22 cellular contexts compared by ENCODE assay signal in the genomic region with DNA sequence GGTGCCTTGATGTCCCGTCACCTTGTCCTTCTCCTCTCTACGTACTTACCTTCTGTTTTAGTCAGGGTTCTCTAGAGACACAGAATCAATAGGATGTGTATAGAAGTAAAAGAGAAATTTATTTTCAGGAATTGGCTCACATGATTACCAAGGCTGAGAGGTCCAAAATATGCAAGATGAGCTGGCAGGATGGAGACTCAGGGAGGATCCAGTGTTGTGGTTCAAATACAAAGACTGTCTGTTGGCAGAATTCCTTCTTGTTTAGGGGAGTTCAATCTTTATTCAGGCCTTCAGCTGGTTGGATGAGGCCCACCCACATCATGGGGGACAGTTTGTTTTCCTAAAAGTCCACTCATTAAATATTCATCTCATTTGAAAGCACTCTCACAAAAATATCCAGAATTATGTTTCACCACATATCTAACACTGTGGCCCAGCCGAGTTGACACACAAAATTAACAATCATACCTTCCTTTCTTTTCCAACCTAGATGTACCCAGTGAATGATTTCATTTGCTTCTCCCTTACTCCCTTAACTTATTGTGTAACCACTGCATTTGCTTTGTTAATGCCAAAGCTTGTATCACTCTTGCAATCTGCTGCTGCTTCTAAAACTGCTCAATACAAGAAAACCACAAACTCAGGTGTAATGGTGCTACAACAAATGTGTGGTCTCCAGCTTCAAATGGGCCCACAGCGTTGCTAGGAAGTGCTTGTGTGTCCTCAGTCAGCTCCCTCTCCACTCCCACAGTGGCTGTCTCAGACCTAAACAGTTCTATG.
DNase-seq lines count a peak whose midpoint lies in the region; ATAC-seq and TF ChIP-seq lines count a peak whose summit lies in the region.
"Had no signal": no experiment of that assay in that cellular context is flagged by ENCODE, and none has a peak within 500 bp of the region (broad histone marks: within the 10 kb centered on the region; RNA-seq: fewer than 3 reads in every experiment).

No MANE protein-coding gene starts in this region.

- H2AFZ ChIP-seq in fibroblast of lung (ENCODE audit: low read length) = no peak overlapping the region
- peak overlapping the region; percentile 7 for H2AFZ ChIP-seq in neuronal stem cell (ENCODE audit: low read length)

- CTCF ChIA-PET in GM10248 (lab: Yijun Ruan, JAX) = interaction anchor here (0.7 kb wide), 1 partner anchor 19 kb away, joined by 3 read pairs; no protein-coding TSS in a partner anchor

- POLR2A ChIA-PET in GM10248 (lab: Yijun Ruan, JAX) = no interaction called here

- no peak overlapping the region for H4K8ac ChIP-seq in neuronal stem cell (ENCODE audit: low read depth, low read length)

- peak overlapping the region; percentile 30 for H3K27ac ChIP-seq in fibroblast of lung (ENCODE audit: insufficient read depth, low read length)
- H3K27ac ChIP-seq in neuronal stem cell (replicated peaks; ENCODE audit: low read length) = no peak overlapping the region
- H3K27ac ChIP-seq: HL-60, sigmoid colon had no signal

- no peak overlapping the region for H2BK120ac ChIP-seq in neuronal stem cell (ENCODE audit: low read depth, low read length)

- H3K4me1 ChIP-seq in fibroblast of lung (ENCODE audit: control insufficient read depth, extremely low read depth, insufficient read depth, low read length) (peaks cover 12% of the 10 kb centered on the region), neuronal stem cell (ENCODE audit: control insufficient read depth in 2 of 2, insufficient read depth in 1 of 2, low read depth in 1 of 2, low read length in 2 of 2) (no peaks in the 10 kb centered on the region), BE2C (no peaks in the 10 kb centered on the region)

- no peak overlapping the region for H3K4ac ChIP-seq in neuronal stem cell (ENCODE audit: low read length)

- no peak overlapping the region for H3K14ac ChIP-seq in neuronal stem cell (ENCODE audit: low read length)

- H3K9me3 ChIP-seq in fibroblast of lung (ENCODE audit: control insufficient read depth, insufficient read depth, low read depth, low read length) (no peaks in the 10 kb centered on the region), neuronal stem cell (replicated peaks in 1 of 2; ENCODE audit: control insufficient read depth in 2 of 2, insufficient read depth in 1 of 2, low read depth in 1 of 2, low read length in 2 of 2) (no peaks in the 10 kb centered on the region), BE2C (no peaks in the 10 kb centered on the region)
- H3K9me3 ChIP-seq: Caco-2, mucosa of descending colon, sigmoid colon had no signal

- TF ChIP-seq CTCF in fibroblast of lung (conservative IDR thresholded peaks at IDR 0.05 in 1 of 2, IDR thresholded peaks at IDR 0.05 in 1 of 2; ENCODE audit: low read depth in 1 of 2, low read length in 2 of 2) (no peak), BE2C (IDR thresholded peaks at IDR 0.05; ENCODE audit: low read depth, low read length) (no peak), GM10248 (IDR thresholded peaks at IDR 0.05; ENCODE audit: control extremely low read depth, extremely low read depth, low read depth, missing control alignments) (no peak)

- H3K79me1 ChIP-seq in neuronal stem cell (ENCODE audit: low read depth, low read length) = no peaks in the 10 kb centered on the region

- ATAC-seq in HG03469 (IDR thresholded peaks at IDR 0.05; ENCODE audit: unreplicated experiment) = no peak
- ATAC-seq: K562 had no signal

- H2BK15ac ChIP-seq in neuronal stem cell (ENCODE audit: low read length) = no peak overlapping the region

- peak; percentile 42 for DNase-seq in EL
- peak; percentile 30 for DNase-seq in RPMI7951 (ENCODE audit: low read depth)
- peak in 1 of 2 donors; percentile 54 for DNase-seq in fibroblast of lung (ENCODE audit: low read depth in 2 of 2)
- DNase-seq in neuronal stem cell (ENCODE audit: low spot score) = no peak
- no peak for DNase-seq in BE2C
- DNase-seq in effector CD8-positive, alpha-beta T cell (lab: John Stamatoyannopoulos, UW) = no peak
- no peak for DNase-seq in GM10248 (ENCODE audit: extremely low spot score)
- DNase-seq: activated naive CD8-positive, alpha-beta T cell treated with anti-CD3 and anti-CD28 coated beads for 36 hours; AML-193; endodermal cell; mucosa of descending colon; NCI-H1048; NCI-H2029 treated with DMSO at 0.1 percent for 48 hours; NCI-H510A treated with DMSO at 0.1 percent for 48 hours; occipital lobe; SIG-M5; sigmoid colon; stimulated activated CD4-positive, alpha-beta T cell treated with anti-CD3 and anti-CD28 coated beads, Interleukin-2, amount 100 ng/mL, for 24 hours had no signal

- no peaks in the 10 kb centered on the region for H3K27me3 ChIP-seq in fibroblast of lung (ENCODE audit: control insufficient read depth, insufficient read depth, low read length)
- H3K27me3 ChIP-seq in neuronal stem cell (ENCODE audit: control insufficient read depth in 3 of 3, insufficient read depth in 3 of 3, low read depth in 1 of 3, low read length in 3 of 3) = no peaks in the 10 kb centered on the region
- peaks cover 4% of the 10 kb centered on the region for H3K27me3 ChIP-seq in BE2C
- H3K27me3 ChIP-seq: sigmoid colon had no signal

- no peak overlapping the region for H2AK5ac ChIP-seq in neuronal stem cell (ENCODE audit: low read depth, low read length)

- H3K36me3 ChIP-seq in fibroblast of lung (ENCODE audit: control insufficient read depth, insufficient read depth, low read length) = no peaks in the 10 kb centered on the region
- no peaks in the 10 kb centered on the region for H3K36me3 ChIP-seq in neuronal stem cell (replicated peaks in 1 of 2; ENCODE audit: control insufficient read depth in 2 of 2, insufficient read depth in 2 of 2, low read length in 2 of 2)
- H3K36me3 ChIP-seq in BE2C = no peaks in the 10 kb centered on the region
- H3K36me3 ChIP-seq: sigmoid colon had no signal

- H3K18ac ChIP-seq in neuronal stem cell (ENCODE audit: low read length) = no peak overlapping the region

- H3K4me3 ChIP-seq in fibroblast of lung (replicated peaks in 1 of 4; ENCODE audit: control extremely low read depth in 1 of 4, insufficient read depth in 1 of 4, low read depth in 3 of 4, low read length in 4 of 4) = no peak overlapping the region
- no peak overlapping the region for H3K4me3 ChIP-seq in neuronal stem cell (ENCODE audit: low read length in 2 of 2)
- no peak overlapping the region for H3K4me3 ChIP-seq in BE2C (ENCODE audit: low read depth, low read length)
- H3K4me3 ChIP-seq: K562, mucosa of descending colon, sigmoid colon had no signal

- no peak overlapping the region for H2BK5ac ChIP-seq in neuronal stem cell (ENCODE audit: low read length)

- H4K91ac ChIP-seq in neuronal stem cell (ENCODE audit: low read depth, low read length, poor library complexity) = no peak overlapping the region

- no peaks in the 10 kb centered on the region for H4K20me1 ChIP-seq in fibroblast of lung (ENCODE audit: control insufficient read depth, extremely low read depth, insufficient read depth, low read length)

- WGBS in neuronal stem cell (ENCODE audit: extremely low coverage in 2 of 2, insufficient read length in 2 of 2, insufficient replicate concordance in 1 of 2), 2 donors = no CpG with 5 or more reads among the region's 4 CpGs

- no peaks in the 10 kb centered on the region for H3K79me2 ChIP-seq in fibroblast of lung (ENCODE audit: control insufficient read depth, insufficient read depth, low read length)

- H3K9ac ChIP-seq in fibroblast of lung (ENCODE audit: insufficient read depth, low read length) = no peak overlapping the region
- no peak overlapping the region for H3K9ac ChIP-seq in neuronal stem cell (ENCODE audit: low read depth, low read length, poor library complexity)

- no peak overlapping the region for H3K23ac ChIP-seq in neuronal stem cell (ENCODE audit: low read depth, low read length, poor library complexity)

- H3K4me2 ChIP-seq in fibroblast of lung (ENCODE audit: extremely low read depth, insufficient read depth, low read length) (no peak overlapping the region), neuronal stem cell (ENCODE audit: insufficient read depth, low read length, poor library complexity, severe bottlenecking) (no peak overlapping the region)

- no peak overlapping the region for H2BK12ac ChIP-seq in neuronal stem cell (ENCODE audit: low read length)

Comparison
In these comparisons a context has a peak if more than half of its experiments do, and no peak if none do; other contexts are left out.
1. DNase-seq: peak in EL (single experiment) and RPMI7951 (single experiment); none in neuronal stem cell (single experiment), BE2C (single experiment), effector CD8-positive, alpha-beta T cell (single experiment) and GM10248 (single experiment).